Comparison of ENCODE assay signal across 23 cellular contexts in genomic region chr5:84986688-84987087, GRCh38.
DNase-seq lines count a peak whose midpoint lies in the region; ATAC-seq, FAIRE-seq and TF ChIP-seq lines count a peak whose summit lies in the region.
"Had no signal": no experiment of that assay in that cellular context is flagged by ENCODE, and none has a peak within 500 bp of the region (broad histone marks: within the 10 kb centered on the region; RNA-seq: fewer than 3 reads in every experiment).

No MANE protein-coding gene starts in this region.

- no peaks in the 10 kb centered on the region for H3K9me3 ChIP-seq in mammary epithelial cell (replicated peaks; ENCODE audit: insufficient read depth, low read length)
- H3K9me3 ChIP-seq in breast epithelium: no peaks in the 10 kb centered on the region
- no peaks in the 10 kb centered on the region for H3K9me3 ChIP-seq in hepatocyte (ENCODE audit: low read depth)
- H3K9me3 ChIP-seq: BLaER1, Caco-2 had no signal

- H4K20me1 ChIP-seq in mammary epithelial cell (ENCODE audit: insufficient read depth, low read length) (no peaks in the 10 kb centered on the region), hepatocyte (ENCODE audit: insufficient read depth, poor library complexity, severe bottlenecking) (no peaks in the 10 kb centered on the region)
- H4K20me1 ChIP-seq: BLaER1 had no signal

- CTCF ChIA-PET in mammary epithelial cell (lab: Charles Lee; ENCODE audit: low non-redundant PET): no interaction called here

- no peak for TF ChIP-seq POLR2A in breast epithelium (IDR thresholded peaks at IDR 0.05)

- intact Hi-C loops in mammary epithelial cell (cut with micrococcal nuclease): no loop called here
- intact Hi-C loops in breast epithelium (cut with DNase I; ENCODE audit: low total_unique reads): no loop called here

- FAIRE-seq in bronchial epithelial cell (lab: Jason Lieb, UNC): no peak
- FAIRE-seq: A204.1, GM12878, GM19239 had no signal

- no peak overlapping the region for H3K27ac Mint-ChIP-seq in chondrocyte (ENCODE audit: unreplicated experiment)
- H3K27ac Mint-ChIP-seq: B cell; CD4-positive, CD25-positive, alpha-beta regulatory T cell; CD8-positive, alpha-beta T cell; H9 had no signal

- BruUV-seq in mammary epithelial cell (replicated peaks; lab: Mats Ljungman, UMichigan): no TSS peak

- H3K27ac ChIP-seq in mammary epithelial cell (ENCODE audit: insufficient read depth, low read depth, low read length) (no peak overlapping the region), breast epithelium (no peak overlapping the region), hepatocyte (no peak overlapping the region)
- H3K27ac ChIP-seq: 22Rv1, BLaER1, C4-2B, GM23248 had no signal

- H3K27me3 ChIP-seq in mammary epithelial cell (ENCODE audit: insufficient read depth, low read length): peaks cover 2% of the 10 kb centered on the region
- no peaks in the 10 kb centered on the region for H3K27me3 ChIP-seq in breast epithelium
- no peaks in the 10 kb centered on the region for H3K27me3 ChIP-seq in bronchial epithelial cell (ENCODE audit: control insufficient read depth, insufficient read depth, low read length)
- H3K27me3 ChIP-seq in hepatocyte: no peaks in the 10 kb centered on the region
- H3K27me3 ChIP-seq: BLaER1 had no signal

- no peaks in the 10 kb centered on the region for H3K4me1 Mint-ChIP-seq in chondrocyte (ENCODE audit: low read depth)
- H3K4me1 Mint-ChIP-seq: B cell; CD4-positive, CD25-positive, alpha-beta regulatory T cell; H9 had no signal

- no peaks in the 10 kb centered on the region for H3K36me3 Mint-ChIP-seq in chondrocyte (ENCODE audit: low read depth)
- H3K36me3 Mint-ChIP-seq: CD4-positive, CD25-positive, alpha-beta regulatory T cell; CD8-positive, alpha-beta T cell had no signal

- H3K9me3 Mint-ChIP-seq in chondrocyte (ENCODE audit: low read depth): no peaks in the 10 kb centered on the region
- H3K9me3 Mint-ChIP-seq: CD8-positive, alpha-beta T cell; H9 had no signal

- H3K79me2 ChIP-seq in mammary epithelial cell (ENCODE audit: insufficient read depth, low read length): no peaks in the 10 kb centered on the region
- H3K79me2 ChIP-seq in hepatocyte: no peaks in the 10 kb centered on the region

- no peaks in the 10 kb centered on the region for H3K9me2 ChIP-seq in hepatocyte (replicated peaks; ENCODE audit: insufficient read depth)

- no peaks in the 10 kb centered on the region for H3K4me1 ChIP-seq in mammary epithelial cell (ENCODE audit: insufficient read depth, low read length)
- no peaks in the 10 kb centered on the region for H3K4me1 ChIP-seq in breast epithelium
- H3K4me1 ChIP-seq in hepatocyte (ENCODE audit: insufficient read depth): no peaks in the 10 kb centered on the region
- H3K4me1 ChIP-seq: BLaER1, Caco-2 had no signal

- H3K36me3 ChIP-seq in mammary epithelial cell (ENCODE audit: insufficient read depth, low read length) (no peaks in the 10 kb centered on the region), breast epithelium (no peaks in the 10 kb centered on the region), bronchial epithelial cell (ENCODE audit: control insufficient read depth, insufficient read depth, low read length) (no peaks in the 10 kb centered on the region), hepatocyte (replicated peaks; ENCODE audit: insufficient read depth, low read depth) (no peaks in the 10 kb centered on the region)
- H3K36me3 ChIP-seq: BLaER1 had no signal

- H3K4me2 ChIP-seq in mammary epithelial cell (ENCODE audit: insufficient read depth, low read depth, low read length) (no peak overlapping the region), hepatocyte (no peak overlapping the region)
- H3K4me2 ChIP-seq: BLaER1 had no signal

- DNase-seq in mammary epithelial cell: peak; percentile 11
- DNase-seq in breast epithelium (ENCODE audit: low spot score in 2 of 2): no peak
- peak; percentile 8 for DNase-seq in bronchial epithelial cell (ENCODE audit: low read depth)
- DNase-seq in hepatocyte (ENCODE audit: low spot score): no peak
- no peak for DNase-seq in DMS114 treated with DMSO at 0.1 percent for 48 hours (lab: John Stamatoyannopoulos, UW; ENCODE audit: unreplicated experiment)
- DNase-seq in chondrocyte (ENCODE audit: low spot score): no peak
- DNase-seq: Caco-2; CD4-positive, CD25-positive, alpha-beta regulatory T cell; CD8-positive, alpha-beta T cell; DMS79; EL; GDM1; GM23248; H9 had no signal

- 73% methylated on average over 7 of the region's 7 CpGs for WGBS in mammary epithelial cell (ENCODE audit: low coverage, missing lambda C conversion rate)
- WGBS in hepatocyte (ENCODE audit: low lambda C conversion rate, missing lambda C conversion rate): 90% methylated on average over 7 of the region's 7 CpGs

- peak; percentile 79 for ATAC-seq in esophagus mucosa
- ATAC-seq: CD8-positive, alpha-beta T cell; GM12878; HCT116 had no signal

- H3K4me3 ChIP-seq in mammary epithelial cell (replicated peaks in 1 of 3; ENCODE audit: insufficient read depth in 1 of 3, low read depth in 2 of 3, low read length in 3 of 3) (no peak overlapping the region), breast epithelium (no peak overlapping the region), bronchial epithelial cell (ENCODE audit: low read depth, low read length) (no peak overlapping the region), hepatocyte (no peak overlapping the region)
- H3K4me3 ChIP-seq: BLaER1, GM12878, GM23248 had no signal

- dilution Hi-C loops in mammary epithelial cell (cut with HindIII; ENCODE audit: low sequenced_read_pairs): no loop called here

- TF ChIP-seq CTCF in mammary epithelial cell (conservative IDR thresholded peaks at IDR 0.05 in 1 of 2, IDR thresholded peaks at IDR 0.05 in 1 of 2; ENCODE audit: extremely low read depth in 1 of 2, insufficient read depth in 1 of 2, low read depth in 1 of 2, low read length in 2 of 2) (no peak), breast epithelium (IDR thresholded peaks at IDR 0.05) (no peak), bronchial epithelial cell (IDR thresholded peaks at IDR 0.05; ENCODE audit: insufficient read depth, low read length, severe bottlenecking) (no peak), hepatocyte (IDR thresholded peaks at IDR 0.05; ENCODE audit: poor library complexity) (no peak), chondrocyte (IDR thresholded peaks at IDR 0.05) (no peak)

- no peak overlapping the region for H3K4me3 Mint-ChIP-seq in chondrocyte (ENCODE audit: unreplicated experiment)
- H3K4me3 Mint-ChIP-seq: B cell; CD4-positive, CD25-positive, alpha-beta regulatory T cell; CD8-positive, alpha-beta T cell; H9 had no signal

- H2AFZ ChIP-seq in mammary epithelial cell (ENCODE audit: low read depth, low read length) (no peak overlapping the region), hepatocyte (no peak overlapping the region)
- H2AFZ ChIP-seq: GM23248 had no signal

- H3K9ac ChIP-seq in mammary epithelial cell (ENCODE audit: insufficient read depth, low read length): no peak overlapping the region
- H3K9ac ChIP-seq: BLaER1, GM23248 had no signal

- in situ Hi-C loops in mammary epithelial cell (cut with MboI; ENCODE audit: low sequenced_read_pairs in 2 of 2): no loop called here

- peaks cover 5% of the 10 kb centered on the region for H3K27me3 Mint-ChIP-seq in chondrocyte (ENCODE audit: low read depth)
- H3K27me3 Mint-ChIP-seq: B cell; CD4-positive, CD25-positive, alpha-beta regulatory T cell had no signal

Comparison
In these comparisons a context has a peak if more than half of its experiments do, and no peak if none do; other contexts are left out.
1. DNase-seq: peak in mammary epithelial cell (single experiment) and bronchial epithelial cell (single experiment); none in breast epithelium (0 of 2), hepatocyte (single experiment), DMS114 treated with DMSO at 0.1 percent for 48 hours (single experiment) and chondrocyte (single experiment).